Comparison of ENCODE assay signal across 12 cellular contexts in the genomic region with DNA sequence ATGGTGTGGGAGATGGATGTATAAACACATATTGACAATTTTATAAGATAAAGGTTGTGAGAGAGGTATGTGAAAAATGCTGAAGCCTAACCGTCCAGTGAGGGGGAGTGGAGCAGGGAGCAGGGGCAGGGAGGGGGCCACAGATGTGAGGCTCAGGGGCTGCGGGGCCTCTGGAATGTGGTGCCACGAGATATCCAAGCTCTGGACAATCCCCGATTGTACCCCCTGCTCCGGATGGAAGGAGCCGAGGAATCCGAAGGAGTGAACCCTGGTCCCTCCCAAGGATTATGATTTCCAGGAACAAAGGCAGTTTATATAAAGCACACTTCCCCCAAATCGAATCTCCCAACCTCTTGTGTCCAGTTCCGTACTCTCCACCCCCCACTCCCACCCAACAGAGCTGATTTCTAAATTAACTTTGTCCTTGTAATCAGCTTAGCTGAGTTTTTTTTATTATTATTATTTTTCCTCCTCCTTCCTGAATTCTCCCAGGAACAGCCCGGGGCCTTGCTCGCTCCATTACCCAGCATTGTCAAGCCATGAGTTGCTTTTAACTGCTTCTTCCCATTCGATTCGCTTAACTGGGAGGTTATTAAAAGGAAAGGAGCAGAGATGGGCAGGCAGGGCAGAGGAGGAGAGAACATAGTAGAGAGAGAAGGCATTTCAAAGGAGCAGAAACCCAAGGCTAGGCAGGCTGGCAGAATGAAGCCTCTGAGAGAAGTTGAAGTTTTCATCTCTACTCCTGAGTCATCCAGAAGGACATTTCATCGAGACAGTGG. TPM values are rescaled to one million over a fixed set of nuclear protein-coding genes. Genes with fewer than 3 reads are reported as not detected.
DNase-seq lines count a peak whose midpoint lies in the region; ATAC-seq, FAIRE-seq and TF ChIP-seq lines count a peak whose summit lies in the region.
"Had no signal": no experiment of that assay in that cellular context is flagged by ENCODE, and none has a peak within 500 bp of the region (broad histone marks: within the 10 kb centered on the region; RNA-seq: fewer than 3 reads in every experiment).

No MANE protein-coding gene starts in this region.

- no peaks in the 10 kb centered on the region for H3K79me2 ChIP-seq in HepG2 (ENCODE audit: insufficient read depth, low read length)

- no peaks in the 10 kb centered on the region for H3K9me3 ChIP-seq in HepG2 (ENCODE audit: low read length)
- H3K9me3 ChIP-seq: colonic mucosa had no signal

- no peak overlapping the region for H2AFZ ChIP-seq in HepG2 (ENCODE audit: low read length)

- H3K4me1 ChIP-seq in foreskin keratinocyte (peaks cover 19% of the 10 kb centered on the region), rectal smooth muscle tissue (ENCODE audit: control insufficient read depth, insufficient read depth, low read length) (peaks cover 49% of the 10 kb centered on the region), HepG2 (ENCODE audit: insufficient read depth, low read length) (no peaks in the 10 kb centered on the region)
- H3K4me1 ChIP-seq: colonic mucosa had no signal

- no peak overlapping the region for H3K4me2 ChIP-seq in HepG2 (ENCODE audit: low read depth, low read length)

- no peak for TF ChIP-seq POLR2A in HepG2 (IDR thresholded peaks at IDR 0.05; ENCODE audit: insufficient read depth in 1 of 2, low read depth in 2 of 2, low read length in 2 of 2)

- in situ Hi-C loops in Caki2 (cut with HindIII; ENCODE audit: low pct_unique_long_range_greater_than_20kb, low sequenced_read_pairs) = no loop called here
- in situ Hi-C loops in KBM-7 (cut with MboI; ENCODE audit: low pct_unique_long_range_greater_than_20kb, low sequenced_read_pairs) = no loop called here
- in situ Hi-C loops in HepG2 (cut with HindIII; ENCODE audit: extremely low pct_ligation_motif_present, low pct_unique_long_range_greater_than_20kb) = no loop called here

- no TSS peak for BruUV-seq in HepG2 (replicated peaks; lab: Mats Ljungman, UMichigan)

- TF ChIP-seq CTCF in foreskin keratinocyte (conservative IDR thresholded peaks at IDR 0.05) (no peak), HepG2 (CRISPR knock-in tag; IDR thresholded peaks at IDR 0.05) (no peak)

- H3K27ac ChIP-seq in foreskin keratinocyte = peak overlapping the region; percentile 71
- H3K27ac ChIP-seq in rectal smooth muscle tissue (ENCODE audit: low read depth, low read length) = peak overlapping the region; percentile 70
- no peak overlapping the region for H3K27ac ChIP-seq in HepG2 (ENCODE audit: extremely low read length, insufficient read depth, low read length)
- H3K27ac ChIP-seq: colonic mucosa had no signal

- H3K4me3 ChIP-seq in rectal smooth muscle tissue (ENCODE audit: low read length) (no peak overlapping the region), HepG2 (replicated peaks in 1 of 3; ENCODE audit: insufficient read depth in 1 of 3, low read depth in 2 of 3, low read length in 3 of 3) (no peak overlapping the region)
- H3K4me3 ChIP-seq: colonic mucosa had no signal

- POLR2A ChIA-PET in HepG2 (lab: Yijun Ruan, JAX) = no interaction called here

- H3K9ac ChIP-seq in rectal smooth muscle tissue (ENCODE audit: low read length) (no peak overlapping the region), HepG2 (ENCODE audit: insufficient read depth, low read depth, low read length) (no peak overlapping the region)

- ATAC-seq in SK-N-SH treated with all-trans-retinoic acid at 6 μM for 48 hours = peak; percentile 57
- ATAC-seq in foreskin keratinocyte = peak; percentile 61
- no peak for ATAC-seq in HG03378 (IDR thresholded peaks at IDR 0.05; ENCODE audit: unreplicated experiment)
- ATAC-seq in HepG2 = no peak

- no peak for TF ChIP-seq EP300 in HepG2 (IDR thresholded peaks at IDR 0.05; ENCODE audit: low read depth in 2 of 2, low read length in 2 of 2)
- TF ChIP-seq EP300 in HepG2 (CRISPR knock-in tag; IDR thresholded peaks at IDR 0.05; ENCODE audit: borderline replicate concordance) = no peak

- no peak for TF ChIP-seq RAD21 in HepG2 (CRISPR knock-in tag; IDR thresholded peaks at IDR 0.05)

- FAIRE-seq in HepG2 (lab: Jason Lieb, UNC) = no peak

- intact Hi-C loops in HepG2 (cut with micrococcal nuclease; ENCODE audit: unreplicated experiment) = no loop called here

- 33% methylated on average over 11 of the region's 14 CpGs for WGBS in HepG2 (ENCODE audit: low lambda C conversion rate)

- no peaks in the 10 kb centered on the region for H3K27me3 ChIP-seq in foreskin keratinocyte
- H3K27me3 ChIP-seq in rectal smooth muscle tissue (ENCODE audit: control insufficient read depth, insufficient read depth, low read length) = no peaks in the 10 kb centered on the region
- H3K27me3 ChIP-seq in HepG2 (ENCODE audit: control insufficient read depth in 1 of 2, insufficient read depth in 2 of 2, low read length in 2 of 2) = no peaks in the 10 kb centered on the region; a peak in 1 of 5 replicates
- H3K27me3 ChIP-seq: colonic mucosa had no signal

- DNase-seq in Caki2 (ENCODE audit: low read depth) (peak; percentile 94), foreskin keratinocyte (peak in 1 of 2 donors; percentile 39), KBM-7 (no peak), NCI-H146 treated with DMSO at 0.1 percent for 48 hours (lab: John Stamatoyannopoulos, UW; ENCODE audit: unreplicated experiment) (no peak), HepG2 (ENCODE audit: low spot score) (no peak)
- DNase-seq: activated CD8-positive, alpha-beta memory T cell treated with anti-CD3 and anti-CD28 coated beads, Interleukin-2, amount 50 U/mL, for 48 hours; C1 segment of cervical spinal cord; colonic mucosa had no signal

- H3K36me3 ChIP-seq in rectal smooth muscle tissue (ENCODE audit: control insufficient read depth, insufficient read depth, low read length) (no peaks in the 10 kb centered on the region), HepG2 (replicated peaks in 1 of 2; ENCODE audit: control insufficient read depth in 1 of 2, insufficient read depth in 2 of 2, low read length in 2 of 2) (no peaks in the 10 kb centered on the region)
- H3K36me3 ChIP-seq: colonic mucosa had no signal

- no peaks in the 10 kb centered on the region for H4K20me1 ChIP-seq in HepG2 (ENCODE audit: insufficient read depth, low read length)

- CTCF ChIA-PET in HepG2 (lab: Yijun Ruan, JAX; ENCODE audit: low intra/inter-chr PET ratio, low total read pairs) = no interaction called here

TF ChIP-seq in SK-N-SH treated with all-trans-retinoic acid at 6 μM for 48 hours, 23 proteins besides CTCF, POLR2A, EP300 and RAD21 (continues in another document):
- TF ChIP-seq ESRRG (CRISPR knock-in tag; IDR thresholded peaks at IDR 0.05) (no peak), GLIS3 (CRISPR knock-in tag; IDR thresholded peaks at IDR 0.05) (no peak)

TF ChIP-seq in HepG2, 621 proteins besides CTCF, POLR2A, EP300 and RAD21:
- no peak for TF ChIP-seq FOXA3 (CRISPR knock-in tag; IDR thresholded peaks at IDR 0.05)

RNA-seq across cellular contexts. Expression of a gene that starts 9.4 kb away (rescaled TPM):
- 62.9 and 80.2 TPM in 2 replicates for total RNA-seq in Caki2 (2014; rRNA removed; shearing (Covaris generic); ENCODE audit: low replicate concordance)
- total RNA-seq in foreskin keratinocyte (73.1 and 81.4 TPM in 2 replicates), HepG2 (2016; rRNA removed; fragmentation: Illumina TruSeq; extraction: Trizol) (0.02 TPM in 1 of 2 replicates, not detected in the other)
- polyA plus RNA-seq in foreskin keratinocyte (14.9 and 19.7 TPM in 2 replicates), HepG2 (2011; rRNA removed) (0.01 and 0.03 TPM in 2 replicates)
- not detected in 2 replicates for total RNA-seq in HepG2 (2016; cell fraction: cytosol; rRNA removed; fragmentation: Illumina TruSeq; extraction: Trizol; ENCODE audit: low read depth)
- 0.02 TPM in 1 of 2 replicates, not detected in the other for total RNA-seq in HepG2 (2016; cell fraction: insoluble cytoplasmic fraction; rRNA removed; fragmentation: Illumina TruSeq; extraction: Trizol)
- total RNA-seq in HepG2 (2016; cell fraction: membrane; rRNA removed; fragmentation: Illumina TruSeq; extraction: Trizol) = not detected in 2 replicates
- total RNA-seq in HepG2 (2016; cell fraction: nucleus; rRNA removed; fragmentation: Illumina TruSeq; extraction: Trizol) = 0.06 TPM in 1 of 2 replicates, not detected in the other
- polyA plus RNA-seq in HepG2 (2011; cell fraction: cytosol; rRNA removed) = 0.01 and 0.03 TPM in 2 replicates
- 0.03 and 0.07 TPM in 2 replicates for polyA plus RNA-seq in HepG2 (2011; cell fraction: nucleus; rRNA removed)
- 0.04 TPM in 1 of 2 replicates, not detected in the other for polyA plus RNA-seq in HepG2 (2012)
- polyA plus RNA-seq in HepG2 (2016; cell fraction: cytosol; fragmentation: Illumina TruSeq; extraction: Trizol; ENCODE audit: low read depth) = not detected in 2 replicates
- 0.03 TPM in 1 of 2 replicates, not detected in the other for polyA plus RNA-seq in HepG2 (2016; cell fraction: insoluble cytoplasmic fraction; fragmentation: Illumina TruSeq; extraction: Trizol; ENCODE audit: low read depth)
- not detected in 2 replicates for polyA plus RNA-seq in HepG2 (2016; cell fraction: membrane; fragmentation: Illumina TruSeq; extraction: Trizol; ENCODE audit: low read depth)
- polyA plus RNA-seq in HepG2 (2016; cell fraction: nucleus; fragmentation: Illumina TruSeq; extraction: Trizol; ENCODE audit: insufficient read depth, low read depth) = not detected in 2 replicates
- 30.8 TPM in 1 of 2 replicates, not detected in the other for polyA minus RNA-seq in HepG2 (2011; rRNA and poly(A)+ RNA removed; ENCODE audit: low replicate concordance)
- polyA minus RNA-seq in HepG2 (2011; cell fraction: cytosol; rRNA and poly(A)+ RNA removed) = 0.30 TPM in 1 of 2 replicates, not detected in the other
- polyA minus RNA-seq in HepG2 (2011; cell fraction: nucleus; rRNA and poly(A)+ RNA removed) = not detected in 2 replicates
- total RNA-seq: OCI-LY7 had no signal

Comparison
In these comparisons a context has a peak if more than half of its experiments do, and no peak if none do; other contexts are left out.
1. ATAC-seq: peak in SK-N-SH treated with all-trans-retinoic acid at 6 μM for 48 hours (single experiment) and foreskin keratinocyte (single experiment); none in HG03378 (single experiment) and HepG2 (single experiment).
2. RNA of a gene that starts 9.4 kb away (total RNA-seq): 73.1 to 81.4 TPM in foreskin keratinocyte and 62.9 to 80.2 TPM in Caki2; 0.02 to 0.06 TPM in HepG2; every median in the first group is over 10 times any median in the second.